Comparison of ENCODE assay signal across 12 cellular contexts in genomic region chr3:71576966-71577459, GRCh38. TPM values are rescaled to one million over a fixed set of nuclear protein-coding genes. Genes with fewer than 3 reads are reported as not detected.
DNase-seq lines count a peak whose midpoint lies in the region; ATAC-seq and TF ChIP-seq lines count a peak whose summit lies in the region.
"Had no signal": no experiment of that assay in that cellular context is flagged by ENCODE, and none has a peak within 500 bp of the region (broad histone marks: within the 10 kb centered on the region; RNA-seq: fewer than 3 reads in every experiment).

No MANE protein-coding gene starts in this region.

- no peaks in the 10 kb centered on the region for H3F3A ChIP-seq in PC-3 (ENCODE audit: low read length, unreplicated experiment)

- no peaks in the 10 kb centered on the region for H3K9me3 Mint-ChIP-seq in stimulated activated naive CD8-positive, alpha-beta T cell treated with anti-CD3 and anti-CD28 coated beads, Interleukin-15, Interleukin-2, amounts not matched to agents 100 ng/mL and 50 ng/mL, for 24 hours
- H3K9me3 Mint-ChIP-seq in stimulated activated naive CD8-positive, alpha-beta T cell treated with anti-CD3 and anti-CD28 coated beads, Interleukin-15, amount 100 ng/mL, for 72 hours: no peaks in the 10 kb centered on the region

- DNase-seq in stimulated activated naive CD8-positive, alpha-beta T cell treated with anti-CD3 and anti-CD28 coated beads, Interleukin-15, amount 100 ng/mL, for 72 hours: no peak
- DNase-seq in breast epithelium (ENCODE audit: low spot score in 2 of 2) (no peak), aorta (no peak), occipital lobe (lab: John Stamatoyannopoulos, UW) (no peak), PC-3 (no peak)
- DNase-seq in stimulated activated CD4-positive, alpha-beta T cell treated with anti-CD3 and anti-CD28 coated beads, Interleukin-4, amount 100 ng/mL, for 4 hours: no peak
- DNase-seq: activated CD8-positive, alpha-beta T cell treated with anti-CD3 and anti-CD28 coated beads, Interleukin-2, amount 10 ng/mL, durations not matched to agents 7 days and 5 days; NCI-H2107; stimulated activated CD4-positive, alpha-beta T cell treated with anti-CD3 and anti-CD28 coated beads, Interleukin-15, amount 100 ng/mL, for 24 hours; T1000 had no signal

- ATAC-seq in stimulated activated naive CD8-positive, alpha-beta T cell treated with anti-CD3 and anti-CD28 coated beads, Interleukin-15, amount 100 ng/mL, for 72 hours: no peak
- ATAC-seq in aorta (ENCODE audit: low FRiP score) (no peak), PC-3 (no peak)
- ATAC-seq: activated CD8-positive, alpha-beta T cell treated with anti-CD3 and anti-CD28 coated beads, Interleukin-2, amount 10 ng/mL, durations not matched to agents 7 days and 5 days had no signal

- peaks cover 14% of the 10 kb centered on the region for H3K36me3 Mint-ChIP-seq in stimulated activated naive CD8-positive, alpha-beta T cell treated with anti-CD3 and anti-CD28 coated beads, Interleukin-15, Interleukin-2, amounts not matched to agents 100 ng/mL and 50 ng/mL, for 24 hours (ENCODE audit: low read depth)

- H3K4me1 Mint-ChIP-seq in stimulated activated naive CD8-positive, alpha-beta T cell treated with anti-CD3 and anti-CD28 coated beads, Interleukin-15, Interleukin-2, amounts not matched to agents 100 ng/mL and 50 ng/mL, for 24 hours (ENCODE audit: low read depth): peaks cover 42% of the 10 kb centered on the region
- H3K4me1 Mint-ChIP-seq in stimulated activated naive CD8-positive, alpha-beta T cell treated with anti-CD3 and anti-CD28 coated beads, Interleukin-15, amount 100 ng/mL, for 72 hours: peaks cover 34% of the 10 kb centered on the region

- peaks cover 37% of the 10 kb centered on the region for H3K79me2 ChIP-seq in PC-3 (ENCODE audit: low read length)

- peak overlapping the region in 2 of 3 donors; percentile 33 to 73 for H3K4me3 ChIP-seq in breast epithelium
- H3K4me3 ChIP-seq in muscle layer of colon (ENCODE audit: low read depth in 1 of 2, low read length in 2 of 2): peak overlapping the region in 1 of 2 donors; percentile 71
- peak overlapping the region; percentile 14 to 24 for H3K4me3 ChIP-seq in aorta (ENCODE audit: low read length in 2 of 2)
- H3K4me3 ChIP-seq in PC-3 (ENCODE audit: low read length): no peak overlapping the region

- H3K27ac ChIP-seq in breast epithelium: peak overlapping the region; percentile 69 to 99
- H3K27ac ChIP-seq in muscle layer of colon (ENCODE audit: low read depth, low read length): peak overlapping the region; percentile 96
- peak overlapping the region; percentile 25 to 28 for H3K27ac ChIP-seq in aorta (ENCODE audit: low read depth in 1 of 2, low read length in 2 of 2)
- H3K27ac ChIP-seq in PC-3 (ENCODE audit: low read length): no peak overlapping the region

- H3K9me3 ChIP-seq in breast epithelium (no peaks in the 10 kb centered on the region), muscle layer of colon (ENCODE audit: low read length) (no peaks in the 10 kb centered on the region), aorta (ENCODE audit: control insufficient read depth, low read length) (no peaks in the 10 kb centered on the region), PC-3 (ENCODE audit: low read length) (no peaks in the 10 kb centered on the region)

- H3K9ac ChIP-seq in muscle layer of colon (ENCODE audit: low read length): no peak overlapping the region
- no peak overlapping the region for H3K9ac ChIP-seq in PC-3 (ENCODE audit: low read length)

- no peaks in the 10 kb centered on the region for H3K27me3 ChIP-seq in breast epithelium
- H3K27me3 ChIP-seq in muscle layer of colon (ENCODE audit: control insufficient read depth in 1 of 2, insufficient read depth in 2 of 2, low read length in 2 of 2): no peaks in the 10 kb centered on the region
- no peaks in the 10 kb centered on the region for H3K27me3 ChIP-seq in aorta (ENCODE audit: control insufficient read depth in 1 of 2, insufficient read depth in 2 of 2, low read length in 1 of 2)
- no peaks in the 10 kb centered on the region for H3K27me3 ChIP-seq in PC-3 (ENCODE audit: low read length)

- POLR2A ChIA-PET in PC-3 (lab: Charles Lee; ENCODE audit: unreplicated experiment): interaction anchor here (0.6 kb wide), 1 partner anchor 39 kb away, joined by 7 read pairs; no protein-coding TSS in a partner anchor

- no peak for TF ChIP-seq POLR2A in breast epithelium (IDR thresholded peaks at IDR 0.05)

- no peak for TF ChIP-seq CTCF in breast epithelium (IDR thresholded peaks at IDR 0.05)
- TF ChIP-seq CTCF in PC-3 (conservative IDR thresholded peaks at IDR 0.05; ENCODE audit: low read depth, low read length): no peak

- BruUV-seq in PC-3 (replicated peaks; lab: Mats Ljungman, UMichigan): no TSS peak

- intact Hi-C loops in breast epithelium (cut with DNase I; ENCODE audit: low total_unique reads): no loop called here
- intact Hi-C loops in aorta (cut with DNase I): loop anchor here in 1 of 2 donors (5.0 kb wide), 1 partner anchor 35 kb away; no protein-coding TSS in a partner anchor
- intact Hi-C loops in PC-3 (cut with micrococcal nuclease): no loop called here

- no peaks in the 10 kb centered on the region for H4K20me1 ChIP-seq in PC-3 (ENCODE audit: low read length)

- H3K27ac Mint-ChIP-seq in stimulated activated naive CD8-positive, alpha-beta T cell treated with anti-CD3 and anti-CD28 coated beads, Interleukin-15, Interleukin-2, amounts not matched to agents 100 ng/mL and 50 ng/mL, for 24 hours: no peak overlapping the region
- H3K27ac Mint-ChIP-seq in stimulated activated naive CD8-positive, alpha-beta T cell treated with anti-CD3 and anti-CD28 coated beads, Interleukin-15, amount 100 ng/mL, for 72 hours: no peak overlapping the region
- H3K27ac Mint-ChIP-seq: activated CD8-positive, alpha-beta T cell treated with anti-CD3 and anti-CD28 coated beads, Interleukin-2, amount 10 ng/mL, durations not matched to agents 7 days and 5 days had no signal

- H3K4me1 ChIP-seq in breast epithelium (no peaks in the 10 kb centered on the region), muscle layer of colon (ENCODE audit: insufficient read depth, low read length) (peaks cover 22% of the 10 kb centered on the region), aorta (ENCODE audit: control insufficient read depth in 1 of 2, insufficient read depth in 2 of 2, low read length in 2 of 2) (peaks cover 0 to 1% of the 10 kb centered on the region in 2 donors), PC-3 (ENCODE audit: insufficient read depth, low read length) (peaks cover 38% of the 10 kb centered on the region)

- H3K27me3 Mint-ChIP-seq in stimulated activated naive CD8-positive, alpha-beta T cell treated with anti-CD3 and anti-CD28 coated beads, Interleukin-15, Interleukin-2, amounts not matched to agents 100 ng/mL and 50 ng/mL, for 24 hours: no peaks in the 10 kb centered on the region
- H3K27me3 Mint-ChIP-seq in stimulated activated naive CD8-positive, alpha-beta T cell treated with anti-CD3 and anti-CD28 coated beads, Interleukin-15, amount 100 ng/mL, for 72 hours: no peaks in the 10 kb centered on the region

- peak overlapping the region; percentile 44 for H3K4me3 Mint-ChIP-seq in stimulated activated naive CD8-positive, alpha-beta T cell treated with anti-CD3 and anti-CD28 coated beads, Interleukin-15, Interleukin-2, amounts not matched to agents 100 ng/mL and 50 ng/mL, for 24 hours
- no peak overlapping the region for H3K4me3 Mint-ChIP-seq in stimulated activated naive CD8-positive, alpha-beta T cell treated with anti-CD3 and anti-CD28 coated beads, Interleukin-15, amount 100 ng/mL, for 72 hours
- H3K4me3 Mint-ChIP-seq: activated CD8-positive, alpha-beta T cell treated with anti-CD3 and anti-CD28 coated beads, Interleukin-2, amount 10 ng/mL, durations not matched to agents 7 days and 5 days had no signal

- CTCF ChIA-PET in PC-3 (lab: Charles Lee): no interaction called here

- H3K36me3 ChIP-seq in breast epithelium (no peaks in the 10 kb centered on the region), muscle layer of colon (ENCODE audit: insufficient read depth, low read length) (no peaks in the 10 kb centered on the region), aorta (ENCODE audit: control insufficient read depth in 1 of 2, insufficient read depth in 2 of 2, low read length in 1 of 2) (peaks cover 0 to 3% of the 10 kb centered on the region in 2 donors), PC-3 (ENCODE audit: low read depth, low read length) (no peaks in the 10 kb centered on the region)

- H3K9me2 ChIP-seq in PC-3 (replicated peaks; ENCODE audit: low read length): no peaks in the 10 kb centered on the region

- 35 to 45% methylated on average over 6 of the region's 6 CpGs for WGBS in aorta, 2 donors

- no peak overlapping the region for H2AFZ ChIP-seq in PC-3 (ENCODE audit: low read length)

- H3K4me2 ChIP-seq in PC-3 (ENCODE audit: low read length): no peak overlapping the region

RNA-seq across cellular contexts. Expression of gene FOXP1, which starts 6.5 kb away (rescaled TPM):
- total RNA-seq in breast epithelium (100 to 1,000 TPM in 2 of 3 donors, 10 to 100 TPM in 1; 61.9 to 267 (median 146) TPM), aorta (100 to 1,000 TPM; 187 to 263 TPM), occipital lobe (168 TPM), PC-3 (2014; rRNA removed) (35.3 and 36.0 TPM in 2 replicates)
- polyA plus RNA-seq in aorta: 10 to 100 TPM; 15.2 to 33.1 TPM
